In the genomic region with DNA sequence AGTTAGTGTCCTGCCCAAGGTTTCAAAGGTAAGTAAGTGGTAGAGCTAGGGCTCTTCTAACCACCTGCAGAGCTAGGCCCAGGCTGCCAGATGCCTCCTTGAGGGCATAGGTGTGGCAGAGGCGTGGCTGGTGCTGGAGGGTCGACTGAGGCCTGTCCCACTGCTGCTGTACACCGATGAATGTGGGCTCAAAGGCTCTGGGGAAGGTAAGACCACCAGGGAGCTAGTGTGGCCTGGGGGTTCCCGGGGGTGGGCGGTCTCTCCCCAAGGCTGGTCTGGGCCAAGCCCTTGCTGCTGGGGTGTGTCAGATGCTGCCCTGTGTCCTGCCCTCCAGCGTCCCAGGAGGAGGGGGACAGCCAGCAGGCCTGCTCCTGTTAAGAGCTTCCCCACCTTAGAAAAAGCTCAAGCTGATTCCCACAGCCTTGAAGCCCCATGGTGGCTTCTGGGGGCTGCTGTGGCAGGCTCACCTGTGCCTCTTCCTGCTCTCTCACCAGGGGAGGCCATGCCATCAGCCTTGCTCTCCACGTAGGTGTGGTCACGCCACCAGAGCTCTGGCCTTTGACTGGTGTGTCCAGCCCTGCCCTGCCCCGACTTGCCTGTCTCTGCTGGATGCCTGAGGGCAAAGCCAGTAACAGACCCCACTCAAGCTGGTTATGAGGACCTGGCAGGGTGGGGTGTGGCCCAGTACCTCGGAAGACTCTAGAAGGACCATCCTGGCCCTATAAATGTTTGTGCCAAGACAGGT, we compare ENCODE assay signal across 11 cellular contexts. TPM values are rescaled to one million over a fixed set of nuclear protein-coding genes. Genes with fewer than 3 reads are reported as not detected.
DNase-seq lines count a peak whose midpoint lies in the region; ATAC-seq and TF ChIP-seq lines count a peak whose summit lies in the region.
"Had no signal": no experiment of that assay in that cellular context is flagged by ENCODE, and none has a peak within 500 bp of the region (broad histone marks: within the 10 kb centered on the region; RNA-seq: fewer than 3 reads in every experiment).

No MANE protein-coding gene starts in this region.

- CTCF ChIA-PET in CD4-positive, alpha-beta memory T cell (lab: Charles Lee; ENCODE audit: partially characterized antibody) = interaction anchor here (1.3 to 22.4 kb wide), 5 partner anchors 8 to 39 kb away, joined by 5 to 1282 read pairs (median 37); a partner anchor contains a TSS

- H3K4me3 ChIP-seq in CD4-positive, alpha-beta memory T cell (ENCODE audit: low read length in 2 of 2) = no peak overlapping the region
- H3K4me3 ChIP-seq in endodermal cell (ENCODE audit: low read length) = no peak overlapping the region
- H3K4me3 ChIP-seq in neutrophil (ENCODE audit: low read depth in 1 of 2, low read length in 1 of 2) = no peak overlapping the region
- H3K4me3 ChIP-seq in testis = no peak overlapping the region

- no peak for DNase-seq in CD4-positive, alpha-beta memory T cell
- DNase-seq in LoVo (ENCODE audit: low spot score) (peak; percentile 30), endodermal cell (peak; percentile 53), testis (no peak), KBM-7 (no peak)
- DNase-seq in stimulated activated CD4-positive, alpha-beta T cell treated with anti-CD3 and anti-CD28 coated beads, Interleukin-4, amount 100 ng/mL, for 1 hour = no peak
- DNase-seq: midbrain; NCI-H524 treated with DMSO at 0.1 percent for 48 hours; stimulated activated CD4-positive, alpha-beta T cell treated with anti-CD3 and anti-CD28 coated beads, Interleukin-2, amount 100 ng/mL, for 48 hours had no signal

- POLR2A ChIA-PET in CD4-positive, alpha-beta memory T cell (lab: Charles Lee; ENCODE audit: partially characterized antibody) = interaction anchor here (2.8 to 27.1 kb wide), 4 partner anchors 8 to 36 kb away, joined by 12 to 683 read pairs (median 150); a partner anchor contains a TSS

- peak overlapping the region; percentile 84 to 100 (median 96) for H3K27ac Mint-ChIP-seq in CD4-positive, alpha-beta memory T cell
- H3K27ac Mint-ChIP-seq in endodermal cell = peak overlapping the region; percentile 71

- H3K4me1 ChIP-seq in CD4-positive, alpha-beta memory T cell (ENCODE audit: insufficient read depth, low read length) = peaks cover 89% of the 10 kb centered on the region
- H3K4me1 ChIP-seq in endodermal cell (ENCODE audit: control insufficient read depth, insufficient read depth, low read length) (peaks cover 4% of the 10 kb centered on the region), neutrophil (ENCODE audit: control insufficient read depth in 1 of 2, insufficient read depth in 1 of 2, low read depth in 1 of 2, low read length in 1 of 2) (peaks cover 72 to 78% of the 10 kb centered on the region in 2 experiments), testis (peaks cover 22% of the 10 kb centered on the region)

- intact Hi-C loops in CD4-positive, alpha-beta memory T cell (cut with micrococcal nuclease) = no loop called here
- intact Hi-C loops in testis (cut with DNase I; ENCODE audit: low total_unique reads) = no loop called here

- 91 to 95% methylated on average over 6 to 10 of the region's 10 CpGs for WGBS in endodermal cell (ENCODE audit: insufficient coverage in 1 of 2, insufficient read length in 1 of 2), 2 experiments
- WGBS in testis, 2 donors = 86 to 87% methylated on average over 5 to 10 of the region's 10 CpGs

- H3K9me3 Mint-ChIP-seq in CD4-positive, alpha-beta memory T cell = no peaks in the 10 kb centered on the region
- no peaks in the 10 kb centered on the region for H3K9me3 Mint-ChIP-seq in endodermal cell

- in situ Hi-C loops in KBM-7 (cut with MboI; ENCODE audit: low pct_unique_long_range_greater_than_20kb, low sequenced_read_pairs) = loop anchor here (10.0 kb wide), 1 partner anchor 48 kb away; no protein-coding TSS in a partner anchor

- no peaks in the 10 kb centered on the region for H3K27me3 ChIP-seq in CD4-positive, alpha-beta memory T cell (ENCODE audit: insufficient read depth, low read length)
- H3K27me3 ChIP-seq in endodermal cell (ENCODE audit: control insufficient read depth, insufficient read depth, low read length, poor library complexity, severe bottlenecking) (no peaks in the 10 kb centered on the region), neutrophil (no peaks in the 10 kb centered on the region), testis (no peaks in the 10 kb centered on the region)

- no peaks in the 10 kb centered on the region for H3K27me3 Mint-ChIP-seq in CD4-positive, alpha-beta memory T cell
- H3K27me3 Mint-ChIP-seq in endodermal cell (ENCODE audit: insufficient read depth) = no peaks in the 10 kb centered on the region

- no peak for TF ChIP-seq POLR2A in testis (IDR thresholded peaks at IDR 0.05)

- H3K36me3 Mint-ChIP-seq in CD4-positive, alpha-beta memory T cell = peaks cover 15 to 37% of the 10 kb centered on the region in 2 donors
- H3K36me3 Mint-ChIP-seq in endodermal cell (ENCODE audit: low read depth) = peaks cover 55% of the 10 kb centered on the region

- peaks cover 53 to 94% (median 81%) of the 10 kb centered on the region in 4 donors for H3K4me1 Mint-ChIP-seq in CD4-positive, alpha-beta memory T cell
- peaks cover 22% of the 10 kb centered on the region for H3K4me1 Mint-ChIP-seq in endodermal cell

- H3K9ac ChIP-seq in endodermal cell (ENCODE audit: extremely low read depth, low read length, poor library complexity, severe bottlenecking) = no peak overlapping the region

- H3K27ac ChIP-seq in CD4-positive, alpha-beta memory T cell (ENCODE audit: low read depth, low read length) = peak overlapping the region; percentile 71
- H3K27ac ChIP-seq in endodermal cell (ENCODE audit: low read depth, low read length) = no peak overlapping the region
- H3K27ac ChIP-seq in neutrophil = peak overlapping the region; percentile 80
- peak overlapping the region in 1 of 2 donors; percentile 26 for H3K27ac ChIP-seq in testis

- TF ChIP-seq CTCF in endodermal cell (conservative IDR thresholded peaks at IDR 0.05) = no peak
- TF ChIP-seq CTCF in neutrophil (IDR thresholded peaks at IDR 0.05) = no peak
- no peak for TF ChIP-seq CTCF in testis (IDR thresholded peaks at IDR 0.05)

- no peak for ATAC-seq in esophagus mucosa

- no peaks in the 10 kb centered on the region for H3K9me3 ChIP-seq in CD4-positive, alpha-beta memory T cell (ENCODE audit: control insufficient read depth in 1 of 2, low read length in 2 of 2)
- H3K9me3 ChIP-seq in endodermal cell (ENCODE audit: control insufficient read depth, low read length) = no peaks in the 10 kb centered on the region
- H3K9me3 ChIP-seq in neutrophil = no peaks in the 10 kb centered on the region
- H3K9me3 ChIP-seq in testis = no peaks in the 10 kb centered on the region

- peaks cover 11% of the 10 kb centered on the region for H3K36me3 ChIP-seq in CD4-positive, alpha-beta memory T cell (ENCODE audit: insufficient read depth, low read length)
- H3K36me3 ChIP-seq in endodermal cell (ENCODE audit: control insufficient read depth, insufficient read depth, low read length) (peaks cover 19% of the 10 kb centered on the region), neutrophil (peaks cover 10% of the 10 kb centered on the region), testis (ENCODE audit: low read depth, missing control alignments) (no peaks in the 10 kb centered on the region)

- H3K4me3 Mint-ChIP-seq in CD4-positive, alpha-beta memory T cell = peak overlapping the region in 5 of 8 donors; percentile 15 to 54 (median 41)
- H3K4me3 Mint-ChIP-seq in endodermal cell = no peak overlapping the region

RNA-seq across cellular contexts. Expression of a gene that starts 36.8 kb away (rescaled TPM):
- 10 to 100 TPM; 25.3 to 28.2 TPM for total RNA-seq in CD4-positive, alpha-beta memory T cell
- 10 to 100 TPM in 1 of 2 donors, 1 to 10 TPM in 1; 4.2 to 14.2 TPM for polyA plus RNA-seq in CD4-positive, alpha-beta memory T cell
- total RNA-seq in endodermal cell (1 to 10 TPM; 6.8 to 6.9 TPM), esophagus mucosa (1.8 TPM), testis (10 to 100 TPM; 36.9 to 38.1 TPM)
- polyA plus RNA-seq in endodermal cell (2013, experiment 1 of 2) = 6.2 TPM
- 5.0 TPM for polyA plus RNA-seq in endodermal cell (2013, experiment 2 of 2)
- 22.0 TPM for polyA plus RNA-seq in testis (ENCODE audit: insufficient read depth, low read depth, low replicate concordance)

Comparison
In these comparisons a context has a peak if more than half of its experiments do, and no peak if none do; other contexts are left out.
1. DNase-seq: peak in LoVo (single experiment) and endodermal cell (single experiment); none in CD4-positive, alpha-beta memory T cell (0 of 5), stimulated activated CD4-positive, alpha-beta T cell treated with anti-CD3 and anti-CD28 coated beads, Interleukin-4, amount 100 ng/mL, for 1 hour (single experiment), testis (single experiment) and KBM-7 (single experiment).